In genomic region chr20:53739799-53740785, GRCh38 we compare ENCODE assay signal across 8 cellular contexts.
DNase-seq lines count a peak whose midpoint lies in the region; ATAC-seq lines count a peak whose summit lies in the region.

No MANE protein-coding gene starts in this region.

- DNase-seq in DMS 273 treated with DMSO at 0.1 percent for 48 hours (lab: John Stamatoyannopoulos, UW) (peak; percentile 45), NCI-H1694 treated with DMSO at 0.1 percent for 48 hours (lab: John Stamatoyannopoulos, UW) (peak; percentile 43), amniotic epithelial cell (ENCODE audit: low read depth) (peak; percentile 41), naive B cell (peak; percentile 51), LoVo (ENCODE audit: low spot score) (no peak), NCI-H146 (lab: John Stamatoyannopoulos, UW) (no peak)

- no peaks in the 10 kb centered on the region for H3K27me3 Mint-ChIP-seq in naive B cell

- no peaks in the 10 kb centered on the region for H3K9me3 Mint-ChIP-seq in naive B cell

- peak; percentile 58 for ATAC-seq in GM21528 (IDR thresholded peaks at IDR 0.05; ENCODE audit: low FRiP score, unreplicated experiment)
- peak; percentile 64 to 65 for ATAC-seq in naive B cell (ENCODE audit: low read depth in 2 of 2)
- no peak for ATAC-seq in GM19035 (IDR thresholded peaks at IDR 0.05; ENCODE audit: unreplicated experiment)

- peaks cover 54 to 76% (median 56%) of the 10 kb centered on the region in 3 donors for H3K4me1 Mint-ChIP-seq in naive B cell

- H3K27ac Mint-ChIP-seq in naive B cell, result peak overlapping the region; percentile 92 to 99 (median 94)

- peak overlapping the region; percentile 72 to 91 (median 82) for H3K4me3 Mint-ChIP-seq in naive B cell

- H3K36me3 Mint-ChIP-seq in naive B cell, result no peaks in the 10 kb centered on the region

Comparison
In these comparisons a context has a peak if more than half of its experiments do, and no peak if none do; other contexts are left out.
1. DNase-seq: peak in DMS 273 treated with DMSO at 0.1 percent for 48 hours (single experiment), NCI-H1694 treated with DMSO at 0.1 percent for 48 hours (single experiment), amniotic epithelial cell (single experiment) and naive B cell (single experiment); none in LoVo (single experiment) and NCI-H146 (single experiment).